Comparison of ENCODE assay signal across 23 cellular contexts in genomic region chr1:109264379-109264755, GRCh38. TPM values are rescaled to one million over a fixed set of nuclear protein-coding genes. Genes with fewer than 3 reads are reported as not detected.
DNase-seq lines count a peak whose midpoint lies in the region; ATAC-seq and TF ChIP-seq lines count a peak whose summit lies in the region.
"Had no signal": no experiment of that assay in that cellular context is flagged by ENCODE, and none has a peak within 500 bp of the region (broad histone marks: within the 10 kb centered on the region; RNA-seq: fewer than 3 reads in every experiment).

No MANE protein-coding gene starts in this region.

- ATAC-seq in IMR-90 (ENCODE audit: low read depth) = no peak
- no peak for ATAC-seq in HG03025 (IDR thresholded peaks at IDR 0.05; ENCODE audit: low FRiP score, unreplicated experiment)

- 40% methylated on average over 1 of the region's 9 CpGs; no CpG with 5 or more reads in 1 of the 2 experiments for WGBS in IMR-90 (ENCODE audit: extremely low coverage in 2 of 2, insufficient read length in 1 of 2), 2 experiments
- 33% methylated on average over 3 of the region's 9 CpGs for WGBS in mammary epithelial cell (ENCODE audit: low coverage, missing lambda C conversion rate)

- CTCF ChIA-PET in IMR-90 (lab: Yijun Ruan, JAX) = interaction anchor here (0.8 to 1.2 kb wide), 3 partner anchors 11 to 135 kb away, joined by 4 to 6 read pairs (median 4); no protein-coding TSS in a partner anchor
- CTCF ChIA-PET in mammary epithelial cell (lab: Charles Lee; ENCODE audit: low non-redundant PET) = interaction anchor here (0.5 to 0.6 kb wide), 2 partner anchors 63 to 135 kb away, joined by 3 to 4 read pairs; no protein-coding TSS in a partner anchor

- H3K14ac ChIP-seq in IMR-90 (replicated peaks; ENCODE audit: low read depth, low read length) = no peak overlapping the region

- no peak overlapping the region for H2BK120ac ChIP-seq in IMR-90 (ENCODE audit: low read depth, low read length)

- H3K9me3 ChIP-seq in IMR-90 (ENCODE audit: control insufficient read depth, insufficient read depth, low read length) (peaks cover 2% of the 10 kb centered on the region; the same call in 1 of the 2 replicates), mammary epithelial cell (replicated peaks; ENCODE audit: insufficient read depth, low read length) (no peaks in the 10 kb centered on the region)
- H3K9me3 ChIP-seq: BLaER1 treated with 17β-estradiol and CSF1 and Interleukin-3, amounts not matched to agents 10 nM and 100 nM had no signal

- H3K4me2 ChIP-seq in IMR-90 (ENCODE audit: low read depth, low read length) (no peak overlapping the region), mammary epithelial cell (ENCODE audit: insufficient read depth, low read depth, low read length) (no peak overlapping the region)
- H3K4me2 ChIP-seq: KMS-11, PC-9 had no signal

- H2BK15ac ChIP-seq in IMR-90 (ENCODE audit: low read depth, low read length) = no peak overlapping the region

- H2BK5ac ChIP-seq in IMR-90 (ENCODE audit: low read depth, low read length, poor library complexity, severe bottlenecking) = no peak overlapping the region

- in situ Hi-C loops in IMR-90 (cut with MboI; ENCODE audit: low sequenced_read_pairs) = loop anchor here (10.0 kb wide), 1 partner anchor 270 kb away; the partner anchor contains the start of gene GPR61
- in situ Hi-C loops in mammary epithelial cell (cut with MboI; ENCODE audit: low sequenced_read_pairs in 2 of 2) = loop anchor here in 1 of 2 donors (5.0 to 10.0 kb wide), 2 partner anchors 67 to 130 kb away; partner anchors contain the start of gene SORT1

- no peak overlapping the region for H3K56ac ChIP-seq in IMR-90 (ENCODE audit: extremely low read depth, insufficient read depth, low read length)

- no peak overlapping the region for H2BK20ac ChIP-seq in IMR-90 (ENCODE audit: low read depth, low read length)

- no peaks in the 10 kb centered on the region for H3K79me1 ChIP-seq in IMR-90 (ENCODE audit: low read depth in 1 of 2, low read length in 2 of 2)

- H3K9ac ChIP-seq in IMR-90 (ENCODE audit: low read depth, low read length) = no peak overlapping the region
- H3K9ac ChIP-seq in mammary epithelial cell (ENCODE audit: insufficient read depth, low read length) = no peak overlapping the region
- H3K9ac ChIP-seq: BLaER1 treated with 17β-estradiol and CSF1 and Interleukin-3, amounts not matched to agents 10 nM and 100 nM; GM23248; KMS-11 had no signal

- H2AK5ac ChIP-seq in IMR-90 (ENCODE audit: low read depth, low read length) = peak overlapping the region; percentile 44

- H4K5ac ChIP-seq in IMR-90 (ENCODE audit: low read depth, low read length) = no peak overlapping the region

- no peak for TF ChIP-seq POLR2A in IMR-90 (IDR thresholded peaks at IDR 0.05; ENCODE audit: low read depth, low read length)

- H2AFZ ChIP-seq in IMR-90 (replicated peaks; ENCODE audit: low read length, poor library complexity) (no peak overlapping the region), mammary epithelial cell (ENCODE audit: low read depth, low read length) (no peak overlapping the region)
- H2AFZ ChIP-seq: GM23248, PC-9 had no signal

- BruUV-seq in IMR-90 (replicated peaks; lab: Mats Ljungman, UMichigan) (no TSS peak), mammary epithelial cell (replicated peaks; lab: Mats Ljungman, UMichigan) (TSS peak; percentile 44)

- no peak overlapping the region for H3K23ac ChIP-seq in IMR-90 (ENCODE audit: low read depth, low read length)

- dilution Hi-C loops in IMR-90 (cut with HindIII; ENCODE audit: low sequenced_read_pairs, unreplicated experiment) = no loop called here
- dilution Hi-C loops in mammary epithelial cell (cut with HindIII; ENCODE audit: low sequenced_read_pairs) = no loop called here

- no peak for TF ChIP-seq CTCF in IMR-90 (conservative IDR thresholded peaks at IDR 0.05; ENCODE audit: low read depth, low read length)
- TF ChIP-seq CTCF in mammary epithelial cell (conservative IDR thresholded peaks at IDR 0.05 in 1 of 2, IDR thresholded peaks at IDR 0.05 in 1 of 2; ENCODE audit: extremely low read depth in 1 of 2, insufficient read depth in 1 of 2, low read depth in 1 of 2, low read length in 2 of 2) = no peak

- TF ChIP-seq RAD21 in IMR-90 (IDR thresholded peaks at IDR 0.05; ENCODE audit: low read length) = no peak

- no peaks in the 10 kb centered on the region for H3K79me2 ChIP-seq in mammary epithelial cell (ENCODE audit: insufficient read depth, low read length)

- H3K27me3 ChIP-seq in IMR-90 (ENCODE audit: control insufficient read depth, insufficient read depth, low read length) = no peaks in the 10 kb centered on the region
- no peaks in the 10 kb centered on the region for H3K27me3 ChIP-seq in mammary epithelial cell (ENCODE audit: insufficient read depth, low read length)
- H3K27me3 ChIP-seq in layer of hippocampus (ENCODE audit: control insufficient read depth, insufficient read depth, low read length) = no peaks in the 10 kb centered on the region
- H3K27me3 ChIP-seq: BLaER1 treated with 17β-estradiol and CSF1 and Interleukin-3, amounts not matched to agents 10 nM and 100 nM had no signal

- peak overlapping the region; percentile 50 for H2AK9ac ChIP-seq in IMR-90 (replicated peaks; ENCODE audit: low read depth, low read length, poor library complexity)

- H4K8ac ChIP-seq in IMR-90 (ENCODE audit: low read depth in 2 of 2, low read length in 2 of 2) = no peak overlapping the region

- no peak overlapping the region for H3K4ac ChIP-seq in IMR-90 (ENCODE audit: low read depth, low read length)

- intact Hi-C loops in IMR-90 (cut with micrococcal nuclease) = loop anchor here (5.0 kb wide), 1 partner anchor 268 kb away; no protein-coding TSS in a partner anchor
- intact Hi-C loops in mammary epithelial cell (cut with micrococcal nuclease) = no loop called here

- H3K36me3 ChIP-seq in IMR-90 (ENCODE audit: control insufficient read depth, insufficient read depth, low read length) (peaks cover 2% of the 10 kb centered on the region; the same call in 1 of the 2 replicates), mammary epithelial cell (ENCODE audit: insufficient read depth, low read length) (peaks cover under 1% of the 10 kb centered on the region)

- H3K27ac ChIP-seq in IMR-90 (ENCODE audit: insufficient read depth, low read length) (no peak overlapping the region), mammary epithelial cell (ENCODE audit: insufficient read depth, low read depth, low read length) (no peak overlapping the region), layer of hippocampus (ENCODE audit: low read depth, low read length) (peak overlapping the region; percentile 96), temporal lobe (ENCODE audit: low read depth, low read length) (peak overlapping the region; percentile 91)
- H3K27ac ChIP-seq: BLaER1 treated with 17β-estradiol and CSF1 and Interleukin-3, amounts not matched to agents 10 nM and 100 nM; GM23248; KMS-11; PC-9 had no signal

- H4K91ac ChIP-seq in IMR-90 (ENCODE audit: insufficient read depth, low read depth, low read length) = no peak overlapping the region

- H3K4me3 ChIP-seq in IMR-90 (ENCODE audit: insufficient read depth, low read depth, low read length) = no peak overlapping the region
- H3K4me3 ChIP-seq in mammary epithelial cell (replicated peaks in 1 of 3; ENCODE audit: insufficient read depth in 1 of 3, low read depth in 2 of 3, low read length in 3 of 3) = no peak overlapping the region
- H3K4me3 ChIP-seq: BLaER1 treated with 17β-estradiol and CSF1 and Interleukin-3, amounts not matched to agents 10 nM and 100 nM; GM23248; PC-9 had no signal

- H3K18ac ChIP-seq in IMR-90 (ENCODE audit: low read depth, low read length) = no peak overlapping the region

- DNase-seq in IMR-90 (no peak), mammary epithelial cell (no peak), SHP77 treated with DMSO at 0.1 percent for 48 hours (lab: John Stamatoyannopoulos, UW) (no peak), germinal center (ENCODE audit: low spot score) (no peak)
- DNase-seq: CD4-positive, alpha-beta T cell; NCI-H1048; NCI-H1694; NCI-H2029 treated with DMSO at 0.1 percent for 48 hours; NCI-H526 treated with DMSO at 0.1 percent for 48 hours had no signal

- H4K20me1 ChIP-seq in IMR-90 (ENCODE audit: insufficient read depth, low read length) (no peaks in the 10 kb centered on the region), mammary epithelial cell (ENCODE audit: insufficient read depth, low read length) (no peaks in the 10 kb centered on the region)

- H3K4me1 ChIP-seq in IMR-90 (ENCODE audit: control insufficient read depth, insufficient read depth, low read length) = no peaks in the 10 kb centered on the region
- H3K4me1 ChIP-seq in mammary epithelial cell (ENCODE audit: insufficient read depth, low read length) = peaks cover 32% of the 10 kb centered on the region

- POLR2A ChIA-PET in IMR-90 (lab: Charles Lee; ENCODE audit: unreplicated experiment) = no interaction called here

- no peaks in the 10 kb centered on the region; the same call in 1 of the 2 replicates for H3K9me1 ChIP-seq in IMR-90 (ENCODE audit: insufficient read depth, low read length)

RNA-seq across cellular contexts. Expression of gene CELSR2, which starts 15.0 kb away (rescaled TPM):
- total RNA-seq in IMR-90 (2012; rRNA removed) = 1.1 and 1.3 TPM in 2 replicates
- polyA plus RNA-seq in IMR-90 (2012; rRNA removed) = 5.0 and 5.3 TPM in 2 replicates
- polyA plus RNA-seq in IMR-90 (2012; cell fraction: cytosol; rRNA removed) = 2.5 and 5.4 TPM in 2 replicates
- 10.8 and 19.0 TPM in 2 replicates for polyA plus RNA-seq in IMR-90 (2012; cell fraction: nucleus; rRNA removed; ENCODE audit: low replicate concordance)
- 10 to 100 TPM; 34.7 to 36.0 TPM for total RNA-seq in mammary epithelial cell
- polyA plus RNA-seq in mammary epithelial cell = 17.4 TPM
- 49.9 TPM for polyA minus RNA-seq in mammary epithelial cell
- 46.5 TPM for total RNA-seq in temporal lobe

RNA-seq across cellular contexts. Expression of gene PSRC1, which starts 18.6 kb away (rescaled TPM):
- total RNA-seq in IMR-90 (2012; rRNA removed) (34.6 and 36.4 TPM in 2 replicates), mammary epithelial cell (10 to 100 TPM in 1 of 2 donors, 1 to 10 TPM in 1; 4.3 to 24.0 TPM), temporal lobe (6.9 TPM)
- polyA plus RNA-seq in IMR-90 (2012; rRNA removed) (40.3 and 42.1 TPM in 2 replicates), mammary epithelial cell (25.7 TPM)
- 20.2 and 35.7 TPM in 2 replicates for polyA plus RNA-seq in IMR-90 (2012; cell fraction: cytosol; rRNA removed)
- polyA plus RNA-seq in IMR-90 (2012; cell fraction: nucleus; rRNA removed; ENCODE audit: low replicate concordance) = 123 and 134 TPM in 2 replicates
- 6.9 TPM for polyA minus RNA-seq in mammary epithelial cell
- polyA plus RNA-seq: IgD-negative memory B cell had no signal

RNA-seq across cellular contexts. Expression of gene MYBPHL, which starts 42.4 kb away (rescaled TPM):
- total RNA-seq in IMR-90 (2012; rRNA removed) = not detected in 2 replicates
- 0.07 TPM in 1 of 2 replicates, not detected in the other for polyA plus RNA-seq in IMR-90 (2012; rRNA removed)
- 0.02 TPM in 1 of 2 replicates, not detected in the other for polyA plus RNA-seq in IMR-90 (2012; cell fraction: cytosol; rRNA removed)
- 0.16 and 0.31 TPM in 2 replicates for polyA plus RNA-seq in IMR-90 (2012; cell fraction: nucleus; rRNA removed; ENCODE audit: low replicate concordance)
- 1 to 10 TPM in 1 of 2 donors, not detected in 1; 1.7 TPM for total RNA-seq in mammary epithelial cell
- 2.1 TPM for polyA plus RNA-seq in mammary epithelial cell
- polyA minus RNA-seq in mammary epithelial cell = not detected
- total RNA-seq in temporal lobe = not detected
- total RNA-seq: CD4-positive, alpha-beta T cell; Daoy; G401; GM23248; HFFc6; NCI-H460; PC-9; RPMI7951 had no signal
- polyA plus RNA-seq: AG04450, GM23248, IgD-negative memory B cell had no signal

RNA-seq across cellular contexts. Expression of gene SARS1, which starts 50.6 kb away (rescaled TPM):
- total RNA-seq in IMR-90 (2012; rRNA removed) (348 and 373 TPM in 2 replicates), mammary epithelial cell (100 to 1,000 TPM; 349 to 468 TPM), temporal lobe (109 TPM)
- polyA plus RNA-seq in IMR-90 (2012; rRNA removed) (214 and 231 TPM in 2 replicates), mammary epithelial cell (282 TPM)
- 117 and 193 TPM in 2 replicates for polyA plus RNA-seq in IMR-90 (2012; cell fraction: cytosol; rRNA removed)
- polyA plus RNA-seq in IMR-90 (2012; cell fraction: nucleus; rRNA removed; ENCODE audit: low replicate concordance) = 152 and 416 TPM in 2 replicates
- 291 TPM for polyA minus RNA-seq in mammary epithelial cell

Comparison
In these comparisons a context has a peak if more than half of its experiments do, and no peak if none do; other contexts are left out.
1. H3K27ac ChIP-seq: peak in layer of hippocampus (single experiment) and temporal lobe (single experiment); none in IMR-90 (single experiment) and mammary epithelial cell (single experiment).
2. RNA of gene CELSR2, which starts 15.0 kb away (total RNA-seq): 46.5 TPM in temporal lobe (single experiment) and 34.7 to 36.0 TPM in mammary epithelial cell; 1.1 to 1.3 TPM in IMR-90; every median in the first group is over 10 times any median in the second.